ENCODE assay signal across 21 cellular contexts in genomic region chr4:86306816-86307215, GRCh38. TPM values are rescaled to one million over a fixed set of nuclear protein-coding genes. Genes with fewer than 3 reads are reported as not detected.
A peak's percentile ranks its signal among the peaks of the same experiment; 100 is the strongest.
DNase-seq lines count a peak whose midpoint lies in the region; ATAC-seq and TF ChIP-seq lines count a peak whose summit lies in the region.
"Had no signal": no experiment of that assay in that cellular context is flagged by ENCODE, and none has a peak within 500 bp of the region (broad histone marks: within the 10 kb centered on the region; RNA-seq: fewer than 3 reads in every experiment).

No MANE protein-coding gene starts in this region.

- H3K36me3 ChIP-seq in MG63 (no peaks in the 10 kb centered on the region), HAP-1 (replicated peaks) (no peaks in the 10 kb centered on the region)
- H3K36me3 ChIP-seq: BE2C, heart right ventricle, neutrophil, upper lobe of left lung had no signal

- H3K4me3 ChIP-seq in HFF-Myc (replicated peaks; ENCODE audit: low read depth, low read length) (no peak overlapping the region), MG63 (no peak overlapping the region), HAP-1 (no peak overlapping the region)
- H3K4me3 ChIP-seq: heart right ventricle, skin epidermis, upper lobe of left lung had no signal

- DNase-seq in AG09319 (ENCODE audit: extremely low read depth, low read depth) = peak; percentile 58
- DNase-seq in HFF-Myc (ENCODE audit: extremely low read depth, low read depth) = peak; percentile 6
- peak; percentile 55 for DNase-seq in astrocyte of the hippocampus (ENCODE audit: low read depth, low spot score)
- peak; percentile 49 for DNase-seq in kidney tubule cell (ENCODE audit: low spot score)
- no peak for DNase-seq in MG63
- no peak for DNase-seq in HAP-1 (ENCODE audit: low spot score in 2 of 2)
- no peak for DNase-seq in cardiac septum (ENCODE audit: low spot score)
- DNase-seq: activated B cell treated with CpG ODN at 0.5 μM for 24 hours; activated CD8-positive, alpha-beta memory T cell treated with anti-CD3 and anti-CD28 coated beads, Interleukin-2, amount 10 ng/mL, durations not matched to agents 7 days and 5 days; activated gamma-delta T cell treated with Interleukin-2 at 50 U/mL for 16 hours; BE2C; caudate nucleus; heart right ventricle; kidney; NCI-H524; T-cell; upper lobe of left lung had no signal

- ATAC-seq in HG03095 (IDR thresholded peaks at IDR 0.05; ENCODE audit: unreplicated experiment) = no peak
- ATAC-seq: activated CD8-positive, alpha-beta memory T cell treated with anti-CD3 and anti-CD28 coated beads, Interleukin-2, amount 10 ng/mL, durations not matched to agents 7 days and 5 days; heart right ventricle; stimulated activated memory B cell treated with anti-CD40 and anti-IgM and Interleukin-4, amounts not matched to agents 10 μg/mL and 1 μg/mL and 100 μg/mL, for 72 hours; T-cell had no signal

- no peaks in the 10 kb centered on the region for H3K4me1 ChIP-seq in HAP-1
- H3K4me1 ChIP-seq: BE2C, heart right ventricle, upper lobe of left lung had no signal

- no peak for TF ChIP-seq CTCF in AG09319 (IDR thresholded peaks at IDR 0.05; ENCODE audit: low read depth, low read length)
- TF ChIP-seq CTCF in HFF-Myc (IDR thresholded peaks at IDR 0.05; ENCODE audit: low read depth, low read length, missing control alignments) = no peak

- intact Hi-C loops in cardiac septum (cut with DNase I) = no loop called here

- no peaks in the 10 kb centered on the region for H3K9me3 ChIP-seq in MG63
- no peaks in the 10 kb centered on the region for H3K9me3 ChIP-seq in HAP-1
- H3K9me3 ChIP-seq: BE2C, neutrophil, upper lobe of left lung had no signal

- in situ Hi-C loops in HAP-1 (cut with MboI; ENCODE audit: low sequenced_read_pairs) = no loop called here

- no peaks in the 10 kb centered on the region for H3K27me3 ChIP-seq in MG63
- H3K27me3 ChIP-seq in HAP-1 (ENCODE audit: low read depth) = no peaks in the 10 kb centered on the region
- H3K27me3 ChIP-seq: BE2C, heart right ventricle, neutrophil, upper lobe of left lung had no signal

RNA-seq across cellular contexts. Expression of gene MAPK10, which starts 53.0 kb away (rescaled TPM):
- total RNA-seq in MG63 (2014; rRNA removed; shearing (Covaris generic); ENCODE audit: low replicate concordance) = 0.03 and 0.17 TPM in 2 replicates
- total RNA-seq in cardiac septum = 3.0 TPM
- total RNA-seq: activated CD8-positive, alpha-beta memory T cell treated with anti-CD3 and anti-CD28 coated beads, Interleukin-2, amount 10 ng/mL, durations not matched to agents 7 days and 5 days had no signal

Comparison
In these comparisons a context has a peak if more than half of its experiments do, and no peak if none do; other contexts are left out.
1. DNase-seq: peak in AG09319 (single experiment), HFF-Myc (single experiment), astrocyte of the hippocampus (single experiment) and kidney tubule cell (single experiment); none in MG63 (single experiment), HAP-1 (0 of 2) and cardiac septum (single experiment).